19 cellular contexts compared by ENCODE assay signal in genomic region chr1:21058035-21058793, GRCh38.
"Had no signal": no experiment of that assay in that cellular context is flagged by ENCODE, and none has a peak within 500 bp of the region (broad histone marks: within the 10 kb centered on the region; RNA-seq: fewer than 3 reads in every experiment).

No MANE protein-coding gene starts in this region.

- H3K9me3 ChIP-seq: ascending aorta, breast epithelium, esophagus squamous epithelium, right atrium auricular region, testis, upper lobe of right lung had no signal

- H3K27me3 Mint-ChIP-seq: activated CD4-positive, alpha-beta T cell treated with anti-CD3 and anti-CD28 coated beads, Interleukin-2, amount 10 ng/mL, durations not matched to agents 7 days and 5 days; natural killer cell treated with Interleukin-12 subunit alpha and Interleukin-12 subunit beta and Interleukin-15 and Interleukin-18, amount 100 ng/mL, for 72 hours; progenitor cell of endocrine pancreas; stimulated activated naive CD8-positive, alpha-beta T cell treated with anti-CD3 and anti-CD28 coated beads, Interleukin-15, amount 100 ng/mL, for 72 hours had no signal

- H3K4me3 Mint-ChIP-seq: activated CD4-positive, alpha-beta T cell treated with anti-CD3 and anti-CD28 coated beads, Interleukin-2, amount 10 ng/mL, durations not matched to agents 7 days and 5 days; activated naive CD4-positive, alpha-beta T cell treated with anti-CD3 and anti-CD28 coated beads for 36 hours; natural killer cell treated with Interleukin-12 subunit alpha and Interleukin-12 subunit beta and Interleukin-15 and Interleukin-18, amount 100 ng/mL, for 72 hours; stimulated activated naive CD8-positive, alpha-beta T cell treated with anti-CD3 and anti-CD28 coated beads, Interleukin-15, amount 100 ng/mL, for 72 hours had no signal

- H3K36me3 Mint-ChIP-seq: natural killer cell treated with Interleukin-12 subunit alpha and Interleukin-12 subunit beta and Interleukin-15 and Interleukin-18, amount 100 ng/mL, for 72 hours had no signal

- H3K4me3 ChIP-seq: ascending aorta, breast epithelium, esophagus squamous epithelium, right atrium auricular region, SK-N-MC, skin epidermis, testis, upper lobe of right lung had no signal

- H3K4me1 Mint-ChIP-seq: activated CD4-positive, alpha-beta T cell treated with anti-CD3 and anti-CD28 coated beads, Interleukin-2, amount 10 ng/mL, durations not matched to agents 7 days and 5 days; stimulated activated naive CD8-positive, alpha-beta T cell treated with anti-CD3 and anti-CD28 coated beads, Interleukin-15, amount 100 ng/mL, for 72 hours had no signal

- H3K27me3 ChIP-seq: ascending aorta, breast epithelium, esophagus squamous epithelium, right atrium auricular region, testis, upper lobe of right lung had no signal

- ATAC-seq: natural killer cell treated with Interleukin-12 subunit alpha and Interleukin-12 subunit beta and Interleukin-15 and Interleukin-18, amount 100 ng/mL, for 72 hours; stimulated activated naive CD8-positive, alpha-beta T cell treated with anti-CD3 and anti-CD28 coated beads, Interleukin-15, amount 100 ng/mL, for 72 hours; upper lobe of right lung had no signal

- H3K27ac ChIP-seq: ascending aorta, breast epithelium, esophagus squamous epithelium, right atrium auricular region, skin epidermis, testis, upper lobe of right lung had no signal

- H3K36me3 ChIP-seq: ascending aorta, breast epithelium, esophagus squamous epithelium, right atrium auricular region, upper lobe of right lung had no signal

- DNase-seq: activated CD4-positive, alpha-beta T cell treated with anti-CD3 and anti-CD28 coated beads, Interleukin-2, amount 10 ng/mL, durations not matched to agents 7 days and 5 days; activated CD4-positive, CD25-positive, alpha-beta regulatory T cell; activated CD8-positive, alpha-beta memory T cell treated with anti-CD3 and anti-CD28 coated beads for 24 hours; activated naive CD4-positive, alpha-beta T cell treated with anti-CD3 and anti-CD28 coated beads for 36 hours; esophagus squamous epithelium; mammary epithelial cell; nucleus accumbens; Right ventricle myocardium superior; stimulated activated naive CD8-positive, alpha-beta T cell treated with anti-CD3 and anti-CD28 coated beads, Interleukin-15, amount 100 ng/mL, for 72 hours; T-helper 1 cell; testis; upper lobe of right lung had no signal

- H3K9me3 Mint-ChIP-seq: activated CD4-positive, alpha-beta T cell treated with anti-CD3 and anti-CD28 coated beads, Interleukin-2, amount 10 ng/mL, durations not matched to agents 7 days and 5 days; activated naive CD4-positive, alpha-beta T cell treated with anti-CD3 and anti-CD28 coated beads for 36 hours; natural killer cell treated with Interleukin-12 subunit alpha and Interleukin-12 subunit beta and Interleukin-15 and Interleukin-18, amount 100 ng/mL, for 72 hours; stimulated activated naive CD8-positive, alpha-beta T cell treated with anti-CD3 and anti-CD28 coated beads, Interleukin-15, amount 100 ng/mL, for 72 hours had no signal

- H3K4me1 ChIP-seq: ascending aorta, breast epithelium, right atrium auricular region, upper lobe of right lung had no signal

- H3K27ac Mint-ChIP-seq: activated CD4-positive, alpha-beta T cell treated with anti-CD3 and anti-CD28 coated beads, Interleukin-2, amount 10 ng/mL, durations not matched to agents 7 days and 5 days; activated naive CD4-positive, alpha-beta T cell treated with anti-CD3 and anti-CD28 coated beads for 36 hours; natural killer cell treated with Interleukin-12 subunit alpha and Interleukin-12 subunit beta and Interleukin-15 and Interleukin-18, amount 100 ng/mL, for 72 hours; progenitor cell of endocrine pancreas; stimulated activated naive CD8-positive, alpha-beta T cell treated with anti-CD3 and anti-CD28 coated beads, Interleukin-15, amount 100 ng/mL, for 72 hours had no signal
